Comparison of ENCODE assay signal across 1 cellular context in the genomic region with DNA sequence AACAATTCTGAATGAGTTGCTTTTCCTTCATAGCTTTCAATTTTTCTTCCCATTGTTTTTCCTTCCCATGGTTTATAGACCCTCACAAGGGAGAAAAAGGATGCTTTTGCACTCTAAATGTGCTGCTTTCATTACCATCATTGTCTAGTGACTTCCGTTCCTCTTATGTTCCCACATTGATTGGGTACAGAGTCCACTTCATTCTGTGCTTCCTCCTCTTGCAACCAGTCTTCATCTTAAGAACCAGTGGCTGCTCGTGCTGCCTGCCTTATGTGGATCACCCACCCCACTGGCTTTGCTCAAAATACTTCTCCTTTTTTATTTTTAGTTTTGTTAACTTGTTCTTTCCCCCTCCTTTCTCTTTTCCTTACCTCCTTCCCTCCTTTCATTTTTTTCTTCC.
TF ChIP-seq lines count a peak whose summit lies in the region.

No MANE protein-coding gene starts in this region.

TF ChIP-seq in liver, 16 proteins besides CTCF, POLR2A, EP300 and RAD21 (continued from another document):
- TF ChIP-seq, protein P1, sequence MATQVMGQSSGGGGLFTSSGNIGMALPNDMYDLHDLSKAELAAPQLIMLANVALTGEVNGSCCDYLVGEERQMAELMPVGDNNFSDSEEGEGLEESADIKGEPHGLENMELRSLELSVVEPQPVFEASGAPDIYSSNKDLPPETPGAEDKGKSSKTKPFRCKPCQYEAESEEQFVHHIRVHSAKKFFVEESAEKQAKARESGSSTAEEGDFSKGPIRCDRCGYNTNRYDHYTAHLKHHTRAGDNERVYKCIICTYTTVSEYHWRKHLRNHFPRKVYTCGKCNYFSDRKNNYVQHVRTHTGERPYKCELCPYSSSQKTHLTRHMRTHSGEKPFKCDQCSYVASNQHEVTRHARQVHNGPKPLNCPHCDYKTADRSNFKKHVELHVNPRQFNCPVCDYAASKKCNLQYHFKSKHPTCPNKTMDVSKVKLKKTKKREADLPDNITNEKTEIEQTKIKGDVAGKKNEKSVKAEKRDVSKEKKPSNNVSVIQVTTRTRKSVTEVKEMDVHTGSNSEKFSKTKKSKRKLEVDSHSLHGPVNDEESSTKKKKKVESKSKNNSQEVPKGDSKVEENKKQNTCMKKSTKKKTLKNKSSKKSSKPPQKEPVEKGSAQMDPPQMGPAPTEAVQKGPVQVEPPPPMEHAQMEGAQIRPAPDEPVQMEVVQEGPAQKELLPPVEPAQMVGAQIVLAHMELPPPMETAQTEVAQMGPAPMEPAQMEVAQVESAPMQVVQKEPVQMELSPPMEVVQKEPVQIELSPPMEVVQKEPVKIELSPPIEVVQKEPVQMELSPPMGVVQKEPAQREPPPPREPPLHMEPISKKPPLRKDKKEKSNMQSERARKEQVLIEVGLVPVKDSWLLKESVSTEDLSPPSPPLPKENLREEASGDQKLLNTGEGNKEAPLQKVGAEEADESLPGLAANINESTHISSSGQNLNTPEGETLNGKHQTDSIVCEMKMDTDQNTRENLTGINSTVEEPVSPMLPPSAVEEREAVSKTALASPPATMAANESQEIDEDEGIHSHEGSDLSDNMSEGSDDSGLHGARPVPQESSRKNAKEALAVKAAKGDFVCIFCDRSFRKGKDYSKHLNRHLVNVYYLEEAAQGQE (IDR thresholded peaks at IDR 0.05) = no peak
